In the genomic region with DNA sequence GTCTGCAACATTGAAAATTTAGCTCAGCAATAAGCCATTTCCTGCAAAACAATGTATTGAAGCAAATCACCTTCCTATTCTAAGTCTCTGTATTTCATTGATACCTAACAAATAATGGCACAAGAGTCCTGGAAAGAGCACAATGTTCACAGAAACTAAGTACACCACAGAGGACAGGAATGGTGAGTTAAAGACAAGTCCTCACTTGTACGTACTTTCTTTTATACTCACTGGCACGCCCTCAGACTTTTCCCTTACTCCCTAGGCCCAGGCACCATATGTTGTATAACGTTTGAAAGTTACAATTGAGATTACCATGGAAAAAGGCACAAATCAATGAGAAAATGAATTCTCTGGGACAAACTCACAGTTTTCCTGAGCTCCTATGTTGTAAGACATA, we compare ENCODE assay signal across 21 cellular contexts.
"Had no signal": no experiment of that assay in that cellular context is flagged by ENCODE, and none has a peak within 500 bp of the region (broad histone marks: within the 10 kb centered on the region; RNA-seq: fewer than 3 reads in every experiment).

No MANE protein-coding gene starts in this region.

- H3K4me1 Mint-ChIP-seq: naive thymus-derived CD4-positive, alpha-beta T cell; nephron progenitor cell; stimulated activated memory B cell treated with anti-CD40 and anti-IgM and Interleukin-4, amounts not matched to agents 10 μg/mL and 1 μg/mL and 100 μg/mL, for 72 hours had no signal

- H3K79me2 ChIP-seq: hepatocyte had no signal

- H3K27ac ChIP-seq: hepatocyte, neutrophil, psoas muscle, spleen, tibial nerve, upper lobe of right lung, vagina had no signal

- H3K27ac Mint-ChIP-seq: naive thymus-derived CD4-positive, alpha-beta T cell; nephron progenitor cell; stimulated activated memory B cell treated with anti-CD40 and anti-IgM and Interleukin-4, amounts not matched to agents 10 μg/mL and 1 μg/mL and 100 μg/mL, for 72 hours; stimulated activated naive CD8-positive, alpha-beta T cell treated with anti-CD3 and anti-CD28 coated beads, Interleukin-15, Interleukin-2, amounts not matched to agents 100 ng/mL and 50 ng/mL, for 24 hours had no signal

- FAIRE-seq: endometrium had no signal

- H2AFZ ChIP-seq: hepatocyte had no signal

- H3K9me3 Mint-ChIP-seq: nephron progenitor cell had no signal

- H3K27me3 Mint-ChIP-seq: naive thymus-derived CD4-positive, alpha-beta T cell; stimulated activated memory B cell treated with anti-CD40 and anti-IgM and Interleukin-4, amounts not matched to agents 10 μg/mL and 1 μg/mL and 100 μg/mL, for 72 hours; stimulated activated naive CD8-positive, alpha-beta T cell treated with anti-CD3 and anti-CD28 coated beads, Interleukin-15, Interleukin-2, amounts not matched to agents 100 ng/mL and 50 ng/mL, for 24 hours had no signal

- H3K27me3 ChIP-seq: hepatocyte, neutrophil, spleen, tibial nerve, upper lobe of right lung, vagina had no signal

- DNase-seq: effector memory CD4-positive, alpha-beta T cell; foreskin melanocyte; head of caudate nucleus; left colon; naive thymus-derived CD4-positive, alpha-beta T cell; nephron progenitor cell; psoas muscle; retina; spleen; stimulated activated CD4-positive, alpha-beta T cell treated with anti-CD3 and anti-CD28 coated beads, Interleukin-15, amount 100 ng/mL, for 24 hours; stimulated activated CD4-positive, alpha-beta T cell treated with anti-CD3 and anti-CD28 coated beads, Interleukin-1b, Interleukin-23, amount 100 ng/mL, for 48 hours; stimulated activated CD4-positive, alpha-beta T cell treated with anti-CD3 and anti-CD28 coated beads, Interleukin-4, amount 100 ng/mL, for 24 hours; upper lobe of right lung had no signal

- H3K4me2 ChIP-seq: hepatocyte had no signal

- H3K9me3 ChIP-seq: neutrophil, psoas muscle, spleen, tibial nerve, upper lobe of right lung, vagina had no signal

- H3K4me1 ChIP-seq: psoas muscle, spleen, tibial nerve, upper lobe of right lung, vagina had no signal

- H3K36me3 Mint-ChIP-seq: naive thymus-derived CD4-positive, alpha-beta T cell; stimulated activated memory B cell treated with anti-CD40 and anti-IgM and Interleukin-4, amounts not matched to agents 10 μg/mL and 1 μg/mL and 100 μg/mL, for 72 hours had no signal

- H3K36me3 ChIP-seq: neutrophil, spleen, tibial nerve, upper lobe of right lung, vagina had no signal

- H3K4me3 ChIP-seq: hepatocyte, psoas muscle, spleen, tibial nerve, upper lobe of right lung, vagina had no signal

- ATAC-seq: left colon; naive thymus-derived CD4-positive, alpha-beta T cell; psoas muscle; sciatic nerve; stimulated activated memory B cell treated with anti-CD40 and anti-IgM and Interleukin-4, amounts not matched to agents 10 μg/mL and 1 μg/mL and 100 μg/mL, for 72 hours; upper lobe of right lung had no signal

- H3K4me3 Mint-ChIP-seq: naive thymus-derived CD4-positive, alpha-beta T cell; nephron progenitor cell; stimulated activated memory B cell treated with anti-CD40 and anti-IgM and Interleukin-4, amounts not matched to agents 10 μg/mL and 1 μg/mL and 100 μg/mL, for 72 hours; stimulated activated naive CD8-positive, alpha-beta T cell treated with anti-CD3 and anti-CD28 coated beads, Interleukin-15, Interleukin-2, amounts not matched to agents 100 ng/mL and 50 ng/mL, for 24 hours had no signal
